Comparison of ENCODE assay signal across 1 cellular context in genomic region chr3:14278799-14279705, GRCh38.
A peak's percentile ranks its signal among the peaks of the same experiment; 100 is the strongest.
TF ChIP-seq lines count a peak whose summit lies in the region.

No MANE protein-coding gene starts in this region.

TF ChIP-seq in HepG2, 621 proteins besides CTCF, POLR2A, EP300 and RAD21 (continued from another document):
- TF ChIP-seq ZBED4 (CRISPR knock-in tag; IDR thresholded peaks at IDR 0.05; ENCODE audit: borderline replicate concordance) (no peak), FOXK2 (IDR thresholded peaks at IDR 0.05) (no peak), MED8 (CRISPR knock-in tag; IDR thresholded peaks at IDR 0.05; ENCODE audit: insufficient replicate concordance) (no peak), PPARG (CRISPR knock-in tag; conservative IDR thresholded peaks at IDR 0.05) (no peak), MIER2 (CRISPR knock-in tag; IDR thresholded peaks at IDR 0.05) (no peak), SIN3B (IDR thresholded peaks at IDR 0.05; ENCODE audit: low read length) (no peak), CSRNP1 (CRISPR knock-in tag; IDR thresholded peaks at IDR 0.05) (no peak), YEATS2 (CRISPR knock-in tag; IDR thresholded peaks at IDR 0.05; ENCODE audit: borderline replicate concordance) (no peak), THRA (CRISPR knock-in tag; IDR thresholded peaks at IDR 0.05; ENCODE audit: borderline replicate concordance) (no peak), KLF16 (CRISPR knock-in tag; IDR thresholded peaks at IDR 0.05) (no peak), CREBL2 (CRISPR knock-in tag; IDR thresholded peaks at IDR 0.05; ENCODE audit: borderline replicate concordance) (no peak), STAG1 (CRISPR knock-in tag; IDR thresholded peaks at IDR 0.05) (peak; percentile 22; the same call in 1 of the 2 replicates), BCL6 (CRISPR knock-in tag; IDR thresholded peaks at IDR 0.05) (no peak), CEBPG (CRISPR knock-in tag; IDR thresholded peaks at IDR 0.05) (no peak), NFE2L2 (IDR thresholded peaks at IDR 0.05; ENCODE audit: low read length) (0 out of 2 replicates have a peak, but pooled peaks have one; percentile 19)
